In genomic region chr18:75314117-75314516, GRCh38 we compare ENCODE assay signal across 21 cellular contexts.
DNase-seq lines count a peak whose midpoint lies in the region; ATAC-seq, FAIRE-seq and TF ChIP-seq lines count a peak whose summit lies in the region.
"Had no signal": no experiment of that assay in that cellular context is flagged by ENCODE, and none has a peak within 500 bp of the region (broad histone marks: within the 10 kb centered on the region; RNA-seq: fewer than 3 reads in every experiment).

No MANE protein-coding gene starts in this region.

- no peak overlapping the region for H3K4me3 ChIP-seq in SK-N-SH (ENCODE audit: low read depth in 2 of 2, low read length in 1 of 2)
- H3K4me3 ChIP-seq in testis, result no peak overlapping the region
- H3K4me3 ChIP-seq: adrenal gland, heart right ventricle, SJCRH30, uterus had no signal

- ATAC-seq in foreskin keratinocyte, result no peak
- ATAC-seq: heart right ventricle; natural killer cell treated with Interleukin-12 subunit alpha and Interleukin-12 subunit beta and Interleukin-15 and Interleukin-18, amount 100 ng/mL, for 72 hours had no signal

- no peak overlapping the region for H3K27ac ChIP-seq in SK-N-SH (ENCODE audit: low read depth in 2 of 2, low read length in 1 of 2)
- no peak overlapping the region for H3K27ac ChIP-seq in foreskin keratinocyte
- no peak overlapping the region for H3K27ac ChIP-seq in testis
- H3K27ac ChIP-seq: adrenal gland, heart right ventricle, SJCRH30, uterus had no signal

- CTCF ChIA-PET in SK-N-SH (lab: Yijun Ruan, JAX) (no interaction called here), HEK293T (lab: Yijun Ruan, JAX) (interaction anchor here (0.6 kb wide), 1 partner anchor 34 kb away, joined by 10 read pairs; no protein-coding TSS in a partner anchor)
- CTCF ChIA-PET in activated naive CD4-positive, alpha-beta T cell treated with anti-CD3 and anti-CD28 coated beads, Interleukin-2, amount 10 ng/mL, durations not matched to agents 7 days and 5 days (lab: Charles Lee), result no interaction called here

- TF ChIP-seq RAD21 in SK-N-SH (IDR thresholded peaks at IDR 0.05; ENCODE audit: low read length), result 0 out of 2 replicates have a peak, but pooled peaks have one; percentile 18

- no peak for TF ChIP-seq POLR2A in testis (IDR thresholded peaks at IDR 0.05)

- H3K4me2 ChIP-seq in SK-N-SH, result no peak overlapping the region

- DNase-seq in D721Med (ENCODE audit: insufficient read length, low spot score), result no peak
- DNase-seq in HT1080 (ENCODE audit: low read depth), result peak; percentile 15
- DNase-seq in SK-N-SH, result no peak
- DNase-seq in foreskin keratinocyte, result no peak
- DNase-seq in testis, result no peak
- DNase-seq in HEK293T (ENCODE audit: extremely low spot score), result no peak
- DNase-seq in activated naive CD4-positive, alpha-beta T cell treated with anti-CD3 and anti-CD28 coated beads, Interleukin-2, amount 10 ng/mL, durations not matched to agents 7 days and 5 days, result no peak
- no peak for DNase-seq in GM20000 (ENCODE audit: low spot score)
- DNase-seq: activated CD4-positive, alpha-beta T cell treated with anti-CD3 and anti-CD28 coated beads for 4 hours; activated effector memory CD4-positive, alpha-beta T cell treated with Interleukin-2 at 50 U/mL for 16 hours; adrenal gland; caudate nucleus; effector CD8-positive, alpha-beta T cell; EL; heart right ventricle; NCI-H187; SJCRH30; stimulated activated CD4-positive, alpha-beta T cell treated with anti-CD3 and anti-CD28 coated beads, Interleukin-4, amount 100 ng/mL, for 24 hours; uterus had no signal

- H3K4me1 ChIP-seq in SK-N-SH (ENCODE audit: control insufficient read depth in 1 of 2, insufficient read depth in 2 of 2, low read depth in 1 of 2, low read length in 1 of 2) (no peaks in the 10 kb centered on the region), foreskin keratinocyte (no peaks in the 10 kb centered on the region), testis (no peaks in the 10 kb centered on the region)
- H3K4me1 ChIP-seq: adrenal gland, heart right ventricle, SJCRH30, uterus had no signal

- no peaks in the 10 kb centered on the region for H3F3A ChIP-seq in SK-N-SH (replicated peaks; ENCODE audit: insufficient read depth)

- peak; percentile 27 for TF ChIP-seq CTCF in D721Med (IDR thresholded peaks at IDR 0.05; ENCODE audit: insufficient read depth, missing control alignments)
- TF ChIP-seq CTCF in SK-N-SH (IDR thresholded peaks at IDR 0.05), result peak; percentile 9; the same call in 1 of the 2 replicates
- peak; percentile 31 for TF ChIP-seq CTCF in foreskin keratinocyte (conservative IDR thresholded peaks at IDR 0.05)
- no peak for TF ChIP-seq CTCF in testis (IDR thresholded peaks at IDR 0.05)
- no peak for TF ChIP-seq CTCF in GM20000 (IDR thresholded peaks at IDR 0.05; ENCODE audit: extremely low read depth, missing control alignments)

- POLR2A ChIA-PET in SK-N-SH (lab: Yijun Ruan, JAX), result no interaction called here
- POLR2A ChIA-PET in HEK293T (lab: Yijun Ruan, JAX), result no interaction called here

- no peaks in the 10 kb centered on the region for H3K9me2 ChIP-seq in SK-N-SH

- no peaks in the 10 kb centered on the region for H4K20me1 ChIP-seq in SK-N-SH (ENCODE audit: insufficient read depth)

- no peak overlapping the region for H2AFZ ChIP-seq in SK-N-SH (ENCODE audit: low read depth)

- peaks cover 10% of the 10 kb centered on the region for H3K27me3 Mint-ChIP-seq in activated naive CD4-positive, alpha-beta T cell treated with anti-CD3 and anti-CD28 coated beads, Interleukin-2, amount 10 ng/mL, durations not matched to agents 7 days and 5 days

- H3K4me1 Mint-ChIP-seq in activated naive CD4-positive, alpha-beta T cell treated with anti-CD3 and anti-CD28 coated beads, Interleukin-2, amount 10 ng/mL, durations not matched to agents 7 days and 5 days, result no peaks in the 10 kb centered on the region

- intact Hi-C loops in testis (cut with DNase I; ENCODE audit: low total_unique reads), result no loop called here

- no peak for TF ChIP-seq EP300 in SK-N-SH (IDR thresholded peaks at IDR 0.05; ENCODE audit: borderline replicate concordance in 1 of 2, low read depth in 1 of 2, low read length in 1 of 2)

- FAIRE-seq in D721Med (lab: Jason Lieb, UNC), result peak; percentile 83
- FAIRE-seq: small intestine had no signal

- H3K79me2 ChIP-seq in SK-N-SH (ENCODE audit: insufficient read depth), result no peaks in the 10 kb centered on the region

- no peaks in the 10 kb centered on the region for H3K36me3 Mint-ChIP-seq in activated naive CD4-positive, alpha-beta T cell treated with anti-CD3 and anti-CD28 coated beads, Interleukin-2, amount 10 ng/mL, durations not matched to agents 7 days and 5 days
- H3K36me3 Mint-ChIP-seq: natural killer cell treated with Interleukin-12 subunit alpha and Interleukin-12 subunit beta and Interleukin-15 and Interleukin-18, amount 100 ng/mL, for 72 hours had no signal

- no peak overlapping the region for H3K27ac Mint-ChIP-seq in activated naive CD4-positive, alpha-beta T cell treated with anti-CD3 and anti-CD28 coated beads, Interleukin-2, amount 10 ng/mL, durations not matched to agents 7 days and 5 days
- H3K27ac Mint-ChIP-seq: natural killer cell treated with Interleukin-12 subunit alpha and Interleukin-12 subunit beta and Interleukin-15 and Interleukin-18, amount 100 ng/mL, for 72 hours had no signal

- H3K4me3 Mint-ChIP-seq in activated naive CD4-positive, alpha-beta T cell treated with anti-CD3 and anti-CD28 coated beads, Interleukin-2, amount 10 ng/mL, durations not matched to agents 7 days and 5 days, result no peak overlapping the region
- H3K4me3 Mint-ChIP-seq: natural killer cell treated with Interleukin-12 subunit alpha and Interleukin-12 subunit beta and Interleukin-15 and Interleukin-18, amount 100 ng/mL, for 72 hours had no signal

- no peaks in the 10 kb centered on the region for H3K36me3 ChIP-seq in SK-N-SH (replicated peaks in 1 of 2; ENCODE audit: control insufficient read depth in 1 of 2, insufficient read depth in 2 of 2, low read length in 1 of 2)
- no peaks in the 10 kb centered on the region for H3K36me3 ChIP-seq in testis (ENCODE audit: low read depth, missing control alignments)
- H3K36me3 ChIP-seq: adrenal gland, heart right ventricle, SJCRH30, uterus had no signal

- H3K27me3 ChIP-seq in SK-N-SH (ENCODE audit: insufficient read depth), result no peaks in the 10 kb centered on the region
- no peaks in the 10 kb centered on the region for H3K27me3 ChIP-seq in foreskin keratinocyte
- H3K27me3 ChIP-seq in testis, result no peaks in the 10 kb centered on the region
- H3K27me3 ChIP-seq: adrenal gland, heart right ventricle, SJCRH30, uterus had no signal

- H3K9me3 ChIP-seq in SK-N-SH (no peaks in the 10 kb centered on the region), testis (no peaks in the 10 kb centered on the region)
- H3K9me3 ChIP-seq: adrenal gland, SJCRH30, uterus had no signal

- H3K9ac ChIP-seq in SK-N-SH, result no peak overlapping the region

- H3K9me3 Mint-ChIP-seq in activated naive CD4-positive, alpha-beta T cell treated with anti-CD3 and anti-CD28 coated beads, Interleukin-2, amount 10 ng/mL, durations not matched to agents 7 days and 5 days, result no peaks in the 10 kb centered on the region
- H3K9me3 Mint-ChIP-seq: natural killer cell treated with Interleukin-12 subunit alpha and Interleukin-12 subunit beta and Interleukin-15 and Interleukin-18, amount 100 ng/mL, for 72 hours had no signal

- WGBS in SK-N-SH (ENCODE audit: low lambda C conversion rate), result 52% methylated on average over 4 of the region's 5 CpGs
- 81 to 91% methylated on average over 5 of the region's 5 CpGs for WGBS in testis, 2 donors

TF ChIP-seq in SK-N-SH, 30 proteins besides CTCF, POLR2A, EP300 and RAD21:
- TF ChIP-seq FOXJ3 (CRISPR knock-in tag; IDR thresholded peaks at IDR 0.05), result no peak
- no peak for TF ChIP-seq GATA2 (CRISPR knock-in tag; IDR thresholded peaks at IDR 0.05)
- TF ChIP-seq MEF2A (IDR thresholded peaks at IDR 0.05; ENCODE audit: borderline replicate concordance, low read depth), result no peak
- TF ChIP-seq MAX (IDR thresholded peaks at IDR 0.05; ENCODE audit: low read depth), result no peak
- no peak for TF ChIP-seq MXI1 (IDR thresholded peaks at IDR 0.05; ENCODE audit: low read depth, low read length)
- no peak for TF ChIP-seq JUND (IDR thresholded peaks at IDR 0.05)
- no peak for TF ChIP-seq FOSL2 (IDR thresholded peaks at IDR 0.05; ENCODE audit: borderline replicate concordance, low read depth)

TF ChIP-seq in HEK293T, 16 proteins besides CTCF, POLR2A, EP300 and RAD21:
- TF ChIP-seq CTBP1 (IDR thresholded peaks at IDR 0.05; ENCODE audit: borderline replicate concordance), result no peak
- no peak for TF ChIP-seq SUZ12 (IDR thresholded peaks at IDR 0.05)
- TF ChIP-seq ARNT (IDR thresholded peaks at IDR 0.05), result no peak

Comparison
In these comparisons a context has a peak if more than half of its experiments do, and no peak if none do; other contexts are left out.
1. CTCF ChIP-seq: peak in D721Med (single experiment), SK-N-SH (single experiment) and foreskin keratinocyte (single experiment); none in testis (0 of 3) and GM20000 (single experiment).